ENCODE assay signal across 8 cellular contexts in genomic region chr5:32312194-32312681, GRCh38. TPM values are rescaled to one million over a fixed set of nuclear protein-coding genes. Genes with fewer than 3 reads are reported as not detected.
DNase-seq lines count a peak whose midpoint lies in the region; ATAC-seq and TF ChIP-seq lines count a peak whose summit lies in the region.

No MANE protein-coding gene starts in this region.

- no peaks in the 10 kb centered on the region for H3K36me3 ChIP-seq in left lung

- H3K9me3 Mint-ChIP-seq in dendritic cell treated with granulocyte-macrophage colony-stimulating factor and Interleukin-4, amounts not matched to agents 40 ng/mL and 50 ng/mL, for 4 days: no peaks in the 10 kb centered on the region

- TF ChIP-seq CTCF in GM12865 (IDR thresholded peaks at IDR 0.05; ENCODE audit: insufficient read depth, low read depth, low read length, missing control alignments): no peak
- TF ChIP-seq CTCF in HFF-Myc (IDR thresholded peaks at IDR 0.05; ENCODE audit: low read depth, low read length, missing control alignments): no peak
- TF ChIP-seq CTCF in left lung (IDR thresholded peaks at IDR 0.05): no peak

- intact Hi-C loops in dendritic cell treated with granulocyte-macrophage colony-stimulating factor and Interleukin-4, amounts not matched to agents 40 ng/mL and 50 ng/mL, for 4 days (cut with micrococcal nuclease): loop anchor here (2.0 to 5.0 kb wide), 4 partner anchors 80 to 1130 kb away; partner anchors contain the start of genes C5orf22, DROSHA, GOLPH3 and TARS1
- intact Hi-C loops in left lung (cut with DNase I): no loop called here

- peaks cover 15 to 49% of the 10 kb centered on the region in 2 donors for H3K4me1 ChIP-seq in left lung

- ATAC-seq in left lung: peak; percentile 39

- DNase-seq in GM12865 (ENCODE audit: low read depth) (peak; percentile 75), HFF-Myc (ENCODE audit: extremely low read depth, low read depth) (no peak), NAMALWA (ENCODE audit: low spot score) (peak; percentile 78), left lung (peak; percentile 72 to 92), H4 (ENCODE audit: low spot score) (no peak)
- DNase-seq in activated CD4-positive, CD25-positive, alpha-beta regulatory T cell (lab: John Stamatoyannopoulos, UW): peak in 3 of 4 experiments; percentile 5 to 24 (median 18)
- DNase-seq in stimulated activated CD4-positive, alpha-beta T cell treated with anti-CD3 and anti-CD28 coated beads, Interleukin-4, amount 100 ng/mL, for 4 hours: peak; percentile 19 to 46

- H3K36me3 Mint-ChIP-seq in dendritic cell treated with granulocyte-macrophage colony-stimulating factor and Interleukin-4, amounts not matched to agents 40 ng/mL and 50 ng/mL, for 4 days (ENCODE audit: low read depth): peaks cover 16% of the 10 kb centered on the region

- H3K4me1 Mint-ChIP-seq in dendritic cell treated with granulocyte-macrophage colony-stimulating factor and Interleukin-4, amounts not matched to agents 40 ng/mL and 50 ng/mL, for 4 days (ENCODE audit: low read depth): peaks cover 50% of the 10 kb centered on the region

- no peaks in the 10 kb centered on the region for H3K27me3 Mint-ChIP-seq in dendritic cell treated with granulocyte-macrophage colony-stimulating factor and Interleukin-4, amounts not matched to agents 40 ng/mL and 50 ng/mL, for 4 days

- H3K27ac ChIP-seq in left lung: peak overlapping the region; percentile 95 to 98

- H3K27me3 ChIP-seq in left lung: peaks cover 0 to 4% of the 10 kb centered on the region in 2 donors

- peak overlapping the region; percentile 76 for H3K4me3 Mint-ChIP-seq in dendritic cell treated with granulocyte-macrophage colony-stimulating factor and Interleukin-4, amounts not matched to agents 40 ng/mL and 50 ng/mL, for 4 days

- H3K4me3 ChIP-seq in GM12865 (ENCODE audit: low read depth, low read length) (peak overlapping the region; percentile 66), HFF-Myc (replicated peaks; ENCODE audit: low read depth, low read length) (peak overlapping the region; percentile 71), left lung (peak overlapping the region; percentile 72 to 93)

- H3K27ac Mint-ChIP-seq in dendritic cell treated with granulocyte-macrophage colony-stimulating factor and Interleukin-4, amounts not matched to agents 40 ng/mL and 50 ng/mL, for 4 days: peak overlapping the region; percentile 81

- no peaks in the 10 kb centered on the region for H3K9me3 ChIP-seq in left lung

RNA-seq across cellular contexts. Expression of gene MTMR12, which starts 0.5 kb away (rescaled TPM):
- total RNA-seq in left lung: 10 to 100 TPM; 27.9 to 28.8 TPM
- total RNA-seq in H4 (2014; rRNA removed; shearing (Covaris generic)): 9.2 and 11.3 TPM in 2 replicates

Comparison
In these comparisons a context has a peak if more than half of its experiments do, and no peak if none do; other contexts are left out.
1. DNase-seq: peak in GM12865 (single experiment), NAMALWA (single experiment), activated CD4-positive, CD25-positive, alpha-beta regulatory T cell (3 of 4), left lung (2 of 2) and stimulated activated CD4-positive, alpha-beta T cell treated with anti-CD3 and anti-CD28 coated beads, Interleukin-4, amount 100 ng/mL, for 4 hours (2 of 2); none in HFF-Myc (single experiment) and H4 (single experiment).
2. Peak in every context shown above with its lines, with median percentiles within 50 percentile points of each other: H3K4me3 ChIP-seq.